8 cellular contexts compared by ENCODE assay signal in genomic region chr14:103854822-103855733, GRCh38. TPM values are rescaled to one million over a fixed set of nuclear protein-coding genes. Genes with fewer than 3 reads are reported as not detected.
A peak's percentile ranks its signal among the peaks of the same experiment; 100 is the strongest.
DNase-seq lines count a peak whose midpoint lies in the region; ATAC-seq, FAIRE-seq and TF ChIP-seq lines count a peak whose summit lies in the region.

No MANE protein-coding gene starts in this region.

- H3K4me1 ChIP-seq in kidney (ENCODE audit: control insufficient read depth in 1 of 2, insufficient read depth in 1 of 2, low read depth in 1 of 2, low read length in 2 of 2) (peaks cover 4 to 7% of the 10 kb centered on the region in 2 donors), thyroid gland (peaks cover 27 to 47% of the 10 kb centered on the region in 2 donors)

- H3K27me3 Mint-ChIP-seq in T-helper 17 cell = no peaks in the 10 kb centered on the region

- H3K4me1 Mint-ChIP-seq in T-helper 17 cell = peaks cover 13% of the 10 kb centered on the region

- H3K9me3 ChIP-seq in T-helper 17 cell (ENCODE audit: control insufficient read depth, low read length, poor library complexity, severe bottlenecking) (no peaks in the 10 kb centered on the region), kidney (ENCODE audit: control insufficient read depth in 1 of 2, low read length in 2 of 2) (no peaks in the 10 kb centered on the region), thyroid gland (no peaks in the 10 kb centered on the region)

- no peak overlapping the region for H3K9ac ChIP-seq in kidney (ENCODE audit: low read length in 2 of 2)

- TF ChIP-seq CTCF in kidney (IDR thresholded peaks at IDR 0.05; ENCODE audit: borderline replicate concordance, extremely low read depth, insufficient read depth) (no peak), thyroid gland (IDR thresholded peaks at IDR 0.05) (no peak)

- DNase-seq in SHP77 (lab: John Stamatoyannopoulos, UW) (peak; percentile 32 to 71), SHP77 treated with DMSO at 0.1 percent for 48 hours (lab: John Stamatoyannopoulos, UW) (no peak), T-helper 17 cell (no peak), kidney (peak; percentile 92), thyroid gland (peak; percentile 96 to 98)
- no peak for DNase-seq in activated CD4-positive, CD25-positive, alpha-beta regulatory T cell treated with anti-CD3 and anti-CD28 coated beads, Interleukin-2, amount 50 U/mL, for 72 hours

- H3K27ac ChIP-seq in kidney (ENCODE audit: low read depth in 2 of 2, low read length in 2 of 2) = no peak overlapping the region
- peak overlapping the region; percentile 90 to 91 (median 90) for H3K27ac ChIP-seq in thyroid gland

- no peaks in the 10 kb centered on the region for H3K36me3 ChIP-seq in kidney (ENCODE audit: control insufficient read depth in 1 of 2, insufficient read depth in 2 of 2, low read length in 2 of 2)
- H3K36me3 ChIP-seq in thyroid gland = no peaks in the 10 kb centered on the region

- WGBS in thyroid gland, 2 donors = 27 to 32% methylated on average over 18 of the region's 18 CpGs

- ATAC-seq in T-helper 17 cell (no peak), GM18517 (IDR thresholded peaks at IDR 0.05; ENCODE audit: unreplicated experiment) (no peak), GM21528 (IDR thresholded peaks at IDR 0.05; ENCODE audit: low FRiP score, unreplicated experiment) (no peak)

- no peak overlapping the region for H3K4me3 Mint-ChIP-seq in T-helper 17 cell

- intact Hi-C loops in kidney (cut with DNase I) (no loop called here), thyroid gland (cut with DNase I) (no loop called here)

- no peaks in the 10 kb centered on the region for H3K36me3 Mint-ChIP-seq in T-helper 17 cell (ENCODE audit: low read depth)

- no peaks in the 10 kb centered on the region for H3K27me3 ChIP-seq in thyroid gland

- FAIRE-seq in kidney (lab: Jason Lieb, UNC) = no peak

- no peak overlapping the region for H3K4me3 ChIP-seq in kidney (ENCODE audit: low read length in 2 of 2)
- no peak overlapping the region for H3K4me3 ChIP-seq in thyroid gland (replicated peaks in 1 of 3)

- H3K27ac Mint-ChIP-seq in T-helper 17 cell = peak overlapping the region; percentile 62

- TF ChIP-seq POLR2A in thyroid gland (IDR thresholded peaks at IDR 0.05) = peak in 1 of 2 donors; percentile 4

RNA-seq across cellular contexts. Expression of gene PPP1R13B, which starts 7.7 kb away (rescaled TPM):
- total RNA-seq in T-helper 17 cell (10 to 100 TPM; 18.2 to 22.6 TPM), kidney (69.4 TPM), thyroid gland (100 to 1,000 TPM in 1 of 4 donors, 10 to 100 TPM in 3; 77.0 to 131 (median 81.8) TPM)
- 15.1 TPM for polyA plus RNA-seq in kidney (ENCODE audit: insufficient read depth, low read depth, low replicate concordance)

Comparison
In these comparisons a context has a peak if more than half of its experiments do, and no peak if none do; other contexts are left out.
1. DNase-seq: peak in SHP77 (2 of 2), kidney (single experiment) and thyroid gland (2 of 2); none in SHP77 treated with DMSO at 0.1 percent for 48 hours (single experiment), T-helper 17 cell (0 of 3) and activated CD4-positive, CD25-positive, alpha-beta regulatory T cell treated with anti-CD3 and anti-CD28 coated beads, Interleukin-2, amount 50 U/mL, for 72 hours (single experiment).
2. H3K27ac ChIP-seq: peak in thyroid gland (3 of 3); none in kidney (0 of 2).